Comparison of ENCODE assay signal across 33 cellular contexts in genomic region chr9:7042124-7042523, GRCh38.
DNase-seq lines count a peak whose midpoint lies in the region; ATAC-seq and TF ChIP-seq lines count a peak whose summit lies in the region.
"Had no signal": no experiment of that assay in that cellular context is flagged by ENCODE, and none has a peak within 500 bp of the region (broad histone marks: within the 10 kb centered on the region; RNA-seq: fewer than 3 reads in every experiment).

No MANE protein-coding gene starts in this region.

- H3K9me3 ChIP-seq in SK-N-SH (no peaks in the 10 kb centered on the region), PC-3 (ENCODE audit: low read length) (no peaks in the 10 kb centered on the region)
- H3K9me3 ChIP-seq: HAP-1, heart left ventricle, left lung, ovary had no signal

- H4K20me1 ChIP-seq in SK-N-SH (ENCODE audit: insufficient read depth) (no peaks in the 10 kb centered on the region), PC-3 (ENCODE audit: low read length) (no peaks in the 10 kb centered on the region)

- H3K79me2 ChIP-seq in SK-N-SH (ENCODE audit: insufficient read depth) (no peaks in the 10 kb centered on the region), PC-3 (ENCODE audit: low read length) (no peaks in the 10 kb centered on the region)

- no peak for TF ChIP-seq CTCF in SK-N-SH (IDR thresholded peaks at IDR 0.05)
- TF ChIP-seq CTCF in PC-3 (conservative IDR thresholded peaks at IDR 0.05; ENCODE audit: low read depth, low read length), result no peak

- H3K4me2 ChIP-seq in SK-N-SH, result no peak overlapping the region
- H3K4me2 ChIP-seq in PC-3 (ENCODE audit: low read length), result no peak overlapping the region

- no peak for TF ChIP-seq RAD21 in SK-N-SH (IDR thresholded peaks at IDR 0.05; ENCODE audit: low read length)

- no peak overlapping the region for H3K27ac ChIP-seq in SK-N-SH (ENCODE audit: low read depth in 2 of 2, low read length in 1 of 2)
- no peak overlapping the region for H3K27ac ChIP-seq in PC-3 (ENCODE audit: low read length)
- H3K27ac ChIP-seq in epithelial cell of prostate, result no peak overlapping the region
- H3K27ac ChIP-seq: heart left ventricle, left lung, ovary, WERI-Rb-1 had no signal

- H3K9ac ChIP-seq in SK-N-SH, result no peak overlapping the region
- H3K9ac ChIP-seq in PC-3 (ENCODE audit: low read length), result no peak overlapping the region

- H3K4me3 ChIP-seq in SK-N-SH (ENCODE audit: low read depth in 2 of 2, low read length in 1 of 2), result no peak overlapping the region
- H3K4me3 ChIP-seq in PC-3 (ENCODE audit: low read length), result no peak overlapping the region
- H3K4me3 ChIP-seq: HAP-1, heart left ventricle, left lung, ovary had no signal

- CTCF ChIA-PET in SK-N-SH (lab: Yijun Ruan, JAX) (interaction anchor here (1.0 kb wide), 1 partner anchor 11 kb away, joined by 4 read pairs; no protein-coding TSS in a partner anchor), PC-3 (lab: Charles Lee) (no interaction called here)

- H3K36me3 ChIP-seq in SK-N-SH (replicated peaks in 1 of 2; ENCODE audit: control insufficient read depth in 1 of 2, insufficient read depth in 2 of 2, low read length in 1 of 2) (peaks cover 4 to 5% of the 10 kb centered on the region in 2 experiments), PC-3 (ENCODE audit: low read depth, low read length) (no peaks in the 10 kb centered on the region)
- H3K36me3 ChIP-seq: HAP-1, ovary, WERI-Rb-1 had no signal

- POLR2A ChIA-PET in SK-N-SH (lab: Yijun Ruan, JAX) (no interaction called here), PC-3 (lab: Charles Lee; ENCODE audit: unreplicated experiment) (no interaction called here)

- DNase-seq in SK-N-SH (no peak), PC-3 (peak; percentile 51), epithelial cell of prostate (ENCODE audit: low read depth, low spot score) (peak; percentile 14), SIG-M5 treated with dmso at 0.1 percent for 504 hours (lab: John Stamatoyannopoulos, UW; ENCODE audit: unreplicated experiment) (no peak), GM03348 (ENCODE audit: low spot score) (no peak)
- DNase-seq: 8988T; activated CD4-positive, alpha-beta T cell treated with anti-CD3 and anti-CD28 coated beads for 48 hours; activated T-cell treated with anti-CD3 and anti-CD28 coated beads for 4 hours; Calu3; CD4-positive, CD25-positive, alpha-beta regulatory T cell; DMS79 treated with DMSO at 0.1 percent for 48 hours; foreskin melanocyte; heart left ventricle; islet precursor cell; KG1; left lung; mesenchymal stem cell; NCI-H1417 treated with DMSO at 0.1 percent for 48 hours; NCI-H2029 treated with DMSO at 0.1 percent for 48 hours; NCI-H226; NCI-H526 treated with DMSO at 0.1 percent for 48 hours; ovary; SHP77; small intestine; stimulated activated naive B cell treated with anti-CD40 and anti-IgM and Interleukin-4, amounts not matched to agents 10 μg/mL and 1 μg/mL and 100 μg/mL, for 72 hours; substantia nigra; SW 1271; T1000 had no signal

- intact Hi-C loops in PC-3 (cut with micrococcal nuclease), result no loop called here

- TF ChIP-seq EP300 in SK-N-SH (IDR thresholded peaks at IDR 0.05; ENCODE audit: borderline replicate concordance in 1 of 2, low read depth in 1 of 2, low read length in 1 of 2), result no peak

- no peaks in the 10 kb centered on the region for H3K27me3 ChIP-seq in SK-N-SH (ENCODE audit: insufficient read depth)
- no peaks in the 10 kb centered on the region for H3K27me3 ChIP-seq in PC-3 (ENCODE audit: low read length)
- H3K27me3 ChIP-seq: heart left ventricle, left lung, ovary had no signal

- H3K9me2 ChIP-seq in SK-N-SH (no peaks in the 10 kb centered on the region), PC-3 (replicated peaks; ENCODE audit: low read length) (no peaks in the 10 kb centered on the region)

- WGBS in SK-N-SH (ENCODE audit: low lambda C conversion rate), result 80% methylated on average over 3 of the region's 3 CpGs

- H3K4me1 ChIP-seq in SK-N-SH (ENCODE audit: control insufficient read depth in 1 of 2, insufficient read depth in 2 of 2, low read depth in 1 of 2, low read length in 1 of 2), result no peaks in the 10 kb centered on the region; a peak in 1 of 4 replicates
- H3K4me1 ChIP-seq in PC-3 (ENCODE audit: insufficient read depth, low read length), result 0 out of 2 replicates have a peak, but pooled peaks cover 7% of the 10 kb centered on the region
- H3K4me1 ChIP-seq: heart left ventricle, left lung had no signal

- no TSS peak for BruUV-seq in PC-3 (replicated peaks; lab: Mats Ljungman, UMichigan)

- H3F3A ChIP-seq in SK-N-SH (replicated peaks; ENCODE audit: insufficient read depth) (no peaks in the 10 kb centered on the region), PC-3 (ENCODE audit: low read length, unreplicated experiment) (no peaks in the 10 kb centered on the region)

- H2AFZ ChIP-seq in SK-N-SH (ENCODE audit: low read depth) (no peak overlapping the region), PC-3 (ENCODE audit: low read length) (no peak overlapping the region)

- ATAC-seq in SK-N-SH treated with all-trans-retinoic acid at 6 μM for 48 hours (no peak), PC-3 (no peak), GM21825 (IDR thresholded peaks at IDR 0.05; ENCODE audit: unreplicated experiment) (no peak), GM18909 (IDR thresholded peaks at IDR 0.05; ENCODE audit: poor library complexity, unreplicated experiment) (no peak)
- ATAC-seq: heart left ventricle; left lung; stimulated activated naive B cell treated with anti-CD40 and anti-IgM and Interleukin-4, amounts not matched to agents 10 μg/mL and 1 μg/mL and 100 μg/mL, for 72 hours had no signal

TF ChIP-seq in SK-N-SH treated with all-trans-retinoic acid at 6 μM for 48 hours, 23 proteins besides CTCF, POLR2A, EP300 and RAD21:
- TF ChIP-seq TSHZ2 (CRISPR knock-in tag; IDR thresholded peaks at IDR 0.05) (no peak), ISL1 (CRISPR knock-in tag; IDR thresholded peaks at IDR 0.05) (peak; percentile 39; the same call in 1 of the 2 replicates), TCF4 (CRISPR knock-in tag; IDR thresholded peaks at IDR 0.05; ENCODE audit: borderline replicate concordance) (peak; percentile 31; the same call in 1 of the 2 replicates)

TF ChIP-seq in SK-N-SH, 30 proteins besides CTCF, POLR2A, EP300 and RAD21:
- no peak for TF ChIP-seq IRF3 (IDR thresholded peaks at IDR 0.05; ENCODE audit: low read depth, low read length)
- no peak for TF ChIP-seq RCOR1 (IDR thresholded peaks at IDR 0.05; ENCODE audit: low read length)
- TF ChIP-seq USF2 (IDR thresholded peaks at IDR 0.05; ENCODE audit: borderline replicate concordance, low read depth, low read length), result no peak
- no peak for TF ChIP-seq RXRA (IDR thresholded peaks at IDR 0.05; ENCODE audit: borderline replicate concordance, low read depth)
- no peak for TF ChIP-seq GABPA (IDR thresholded peaks at IDR 0.05; ENCODE audit: low read depth)
- no peak for TF ChIP-seq TAF1 (IDR thresholded peaks at IDR 0.05; ENCODE audit: borderline replicate concordance, low read depth, low read length)
- TF ChIP-seq POLR2AphosphoS5 (IDR thresholded peaks at IDR 0.05; ENCODE audit: low read depth, low read length), result no peak
- no peak for TF ChIP-seq CHD2 (IDR thresholded peaks at IDR 0.05; ENCODE audit: low read length, partially characterized antibody)
- TF ChIP-seq ELF1 (IDR thresholded peaks at IDR 0.05), result no peak
- no peak for TF ChIP-seq NFIC (IDR thresholded peaks at IDR 0.05; ENCODE audit: borderline replicate concordance)
- TF ChIP-seq FOXM1 (IDR thresholded peaks at IDR 0.05; ENCODE audit: low read depth), result no peak
- no peak for TF ChIP-seq MAX (IDR thresholded peaks at IDR 0.05; ENCODE audit: low read depth)
- TF ChIP-seq ZBTB33 (IDR thresholded peaks at IDR 0.05; ENCODE audit: borderline replicate concordance, low read depth), result no peak
- TF ChIP-seq MXI1 (IDR thresholded peaks at IDR 0.05; ENCODE audit: low read depth, low read length), result no peak
TF ChIP-seq in SK-N-SH: peak in this region for 0.

Comparison
In these comparisons a context has a peak if more than half of its experiments do, and no peak if none do; other contexts are left out.
1. DNase-seq: peak in PC-3 (single experiment) and epithelial cell of prostate (single experiment); none in SK-N-SH (single experiment), SIG-M5 treated with dmso at 0.1 percent for 504 hours (single experiment) and GM03348 (single experiment).